Comparison of ENCODE assay signal across 11 cellular contexts in genomic region chr3:114380233-114380645, GRCh38.
DNase-seq lines count a peak whose midpoint lies in the region; ATAC-seq and TF ChIP-seq lines count a peak whose summit lies in the region.
"Had no signal": no experiment of that assay in that cellular context is flagged by ENCODE, and none has a peak within 500 bp of the region (broad histone marks: within the 10 kb centered on the region; RNA-seq: fewer than 3 reads in every experiment).

No MANE protein-coding gene starts in this region.

- no peaks in the 10 kb centered on the region for H4K20me1 ChIP-seq in hepatocyte (ENCODE audit: insufficient read depth, poor library complexity, severe bottlenecking)

- no peaks in the 10 kb centered on the region for H3K27me3 ChIP-seq in Caco-2 (replicated peaks; ENCODE audit: control insufficient read depth, insufficient read depth, low read length)
- no peaks in the 10 kb centered on the region for H3K27me3 ChIP-seq in brain microvascular endothelial cell (replicated peaks)
- H3K27me3 ChIP-seq in hepatocyte, result no peaks in the 10 kb centered on the region
- H3K27me3 ChIP-seq: spleen had no signal

- H3K4me1 Mint-ChIP-seq in Caco-2 (ENCODE audit: low read depth, unreplicated experiment), result peaks cover 9% of the 10 kb centered on the region
- H3K4me1 Mint-ChIP-seq in activated T-helper 2 cell treated with anti-CD3 and anti-CD28 coated beads, Interferon-gamma antibody, Interleukin-2, Interleukin-4, amounts not matched to agents 10 μg/mL and 5 μg/mL and 100 μg/mL, durations not matched to agents 14 hours and 24 hours and 36 hours (ENCODE audit: low read depth), result no peaks in the 10 kb centered on the region
- H3K4me1 Mint-ChIP-seq in effector memory CD8-positive, alpha-beta T cell (ENCODE audit: low read depth in 2 of 2), result no peaks in the 10 kb centered on the region

- WGBS in hepatocyte (ENCODE audit: low lambda C conversion rate, missing lambda C conversion rate), result 33% methylated on average over 4 of the region's 4 CpGs

- peaks cover 26% of the 10 kb centered on the region for H3K36me3 Mint-ChIP-seq in Caco-2 (ENCODE audit: insufficient read depth, unreplicated experiment)
- no peaks in the 10 kb centered on the region for H3K36me3 Mint-ChIP-seq in activated T-helper 2 cell treated with anti-CD3 and anti-CD28 coated beads, Interferon-gamma antibody, Interleukin-2, Interleukin-4, amounts not matched to agents 10 μg/mL and 5 μg/mL and 100 μg/mL, durations not matched to agents 14 hours and 24 hours and 36 hours (ENCODE audit: low read depth)
- H3K36me3 Mint-ChIP-seq in effector memory CD8-positive, alpha-beta T cell (ENCODE audit: insufficient read depth), result peaks cover 5% of the 10 kb centered on the region
- H3K36me3 Mint-ChIP-seq: activated naive CD8-positive, alpha-beta T cell treated with anti-CD3 and anti-CD28 coated beads, Interleukin-2, amount 10 ng/mL, durations not matched to agents 7 days and 5 days had no signal

- POLR2A ChIA-PET in Caco-2 (lab: Charles Lee), result interaction anchor here (0.6 to 1.2 kb wide), 4 partner anchors 10 to 368 kb away, joined by 3 to 7 read pairs (median 4); no protein-coding TSS in a partner anchor

- H3K36me3 ChIP-seq in Caco-2 (ENCODE audit: control insufficient read depth, insufficient read depth, low read length) (no peaks in the 10 kb centered on the region), brain microvascular endothelial cell (replicated peaks) (no peaks in the 10 kb centered on the region), hepatocyte (replicated peaks; ENCODE audit: insufficient read depth, low read depth) (no peaks in the 10 kb centered on the region)

- H3K27me3 Mint-ChIP-seq in Caco-2 (ENCODE audit: insufficient read depth, unreplicated experiment), result no peaks in the 10 kb centered on the region
- H3K27me3 Mint-ChIP-seq in activated T-helper 2 cell treated with anti-CD3 and anti-CD28 coated beads, Interferon-gamma antibody, Interleukin-2, Interleukin-4, amounts not matched to agents 10 μg/mL and 5 μg/mL and 100 μg/mL, durations not matched to agents 14 hours and 24 hours and 36 hours (ENCODE audit: low read depth), result no peaks in the 10 kb centered on the region
- H3K27me3 Mint-ChIP-seq in effector memory CD8-positive, alpha-beta T cell, result no peaks in the 10 kb centered on the region
- H3K27me3 Mint-ChIP-seq: activated naive CD8-positive, alpha-beta T cell treated with anti-CD3 and anti-CD28 coated beads, Interleukin-2, amount 10 ng/mL, durations not matched to agents 7 days and 5 days had no signal

- ATAC-seq in HG02973 (IDR thresholded peaks at IDR 0.05; ENCODE audit: unreplicated experiment), result no peak
- ATAC-seq in GM19324 (IDR thresholded peaks at IDR 0.05; ENCODE audit: low FRiP score, unreplicated experiment), result no peak
- ATAC-seq in effector memory CD8-positive, alpha-beta T cell (replicated peaks), result no peak

- H3K27ac Mint-ChIP-seq in Caco-2 (ENCODE audit: unreplicated experiment), result no peak overlapping the region
- no peak overlapping the region for H3K27ac Mint-ChIP-seq in activated T-helper 2 cell treated with anti-CD3 and anti-CD28 coated beads, Interferon-gamma antibody, Interleukin-2, Interleukin-4, amounts not matched to agents 10 μg/mL and 5 μg/mL and 100 μg/mL, durations not matched to agents 14 hours and 24 hours and 36 hours
- no peak overlapping the region for H3K27ac Mint-ChIP-seq in effector memory CD8-positive, alpha-beta T cell
- H3K27ac Mint-ChIP-seq: activated naive CD8-positive, alpha-beta T cell treated with anti-CD3 and anti-CD28 coated beads, Interleukin-2, amount 10 ng/mL, durations not matched to agents 7 days and 5 days had no signal

- H3K4me2 ChIP-seq in hepatocyte, result no peak overlapping the region

- H3K4me1 ChIP-seq in Caco-2 (peaks cover 52% of the 10 kb centered on the region), hepatocyte (ENCODE audit: insufficient read depth) (peaks cover 15% of the 10 kb centered on the region)

- CTCF ChIA-PET in Caco-2 (lab: Charles Lee), result interaction anchor here (1.1 to 2.1 kb wide), 3 partner anchors 9 to 39 kb away, joined by 3 to 13 read pairs (median 6); no protein-coding TSS in a partner anchor

- no peaks in the 10 kb centered on the region for H3K79me2 ChIP-seq in hepatocyte

- no peak overlapping the region for H2AFZ ChIP-seq in hepatocyte

- no TSS peak for BruUV-seq in Caco-2 (replicated peaks; lab: Mats Ljungman, UMichigan)

- DNase-seq in Caco-2 (peak; percentile 72 to 83), brain microvascular endothelial cell (peak; percentile 75), hepatocyte (ENCODE audit: low spot score) (peak; percentile 52), renal cortical epithelial cell (ENCODE audit: low read depth) (peak; percentile 33)
- DNase-seq in activated T-helper 2 cell treated with anti-CD3 and anti-CD28 coated beads, Interferon-gamma antibody, Interleukin-2, Interleukin-4, amounts not matched to agents 10 μg/mL and 5 μg/mL and 100 μg/mL, durations not matched to agents 14 hours and 24 hours and 36 hours (ENCODE audit: low spot score), result no peak
- DNase-seq in effector memory CD8-positive, alpha-beta T cell, result no peak
- DNase-seq: activated naive CD8-positive, alpha-beta T cell treated with anti-CD3 and anti-CD28 coated beads, Interleukin-2, amount 10 ng/mL, durations not matched to agents 7 days and 5 days; Karpas-422; spleen had no signal

- H3K9me2 ChIP-seq in hepatocyte (replicated peaks; ENCODE audit: insufficient read depth), result no peaks in the 10 kb centered on the region

- H3K4me3 Mint-ChIP-seq in Caco-2 (ENCODE audit: unreplicated experiment), result peak overlapping the region; percentile 48
- no peak overlapping the region for H3K4me3 Mint-ChIP-seq in activated T-helper 2 cell treated with anti-CD3 and anti-CD28 coated beads, Interferon-gamma antibody, Interleukin-2, Interleukin-4, amounts not matched to agents 10 μg/mL and 5 μg/mL and 100 μg/mL, durations not matched to agents 14 hours and 24 hours and 36 hours (ENCODE audit: low read depth)
- H3K4me3 Mint-ChIP-seq in effector memory CD8-positive, alpha-beta T cell, result no peak overlapping the region
- H3K4me3 Mint-ChIP-seq: activated naive CD8-positive, alpha-beta T cell treated with anti-CD3 and anti-CD28 coated beads, Interleukin-2, amount 10 ng/mL, durations not matched to agents 7 days and 5 days had no signal

- no peak for TF ChIP-seq CTCF in Caco-2 (IDR thresholded peaks at IDR 0.05; ENCODE audit: insufficient read depth in 1 of 2, low read depth in 1 of 2, low read length in 1 of 2, severe bottlenecking in 1 of 2, unreplicated experiment in 1 of 2)
- TF ChIP-seq CTCF in brain microvascular endothelial cell (IDR thresholded peaks at IDR 0.05; ENCODE audit: low read depth, low read length, missing control alignments), result no peak
- no peak for TF ChIP-seq CTCF in hepatocyte (IDR thresholded peaks at IDR 0.05; ENCODE audit: poor library complexity)

- H3K9me3 ChIP-seq in Caco-2 (no peaks in the 10 kb centered on the region), hepatocyte (ENCODE audit: low read depth) (no peaks in the 10 kb centered on the region)
- H3K9me3 ChIP-seq: spleen had no signal

- H3K27ac ChIP-seq in brain microvascular endothelial cell (peak overlapping the region; percentile 56), hepatocyte (peak overlapping the region; percentile 65)
- H3K27ac ChIP-seq: spleen had no signal

- no peaks in the 10 kb centered on the region for H3K9me3 Mint-ChIP-seq in Caco-2 (ENCODE audit: unreplicated experiment)
- no peaks in the 10 kb centered on the region for H3K9me3 Mint-ChIP-seq in activated T-helper 2 cell treated with anti-CD3 and anti-CD28 coated beads, Interferon-gamma antibody, Interleukin-2, Interleukin-4, amounts not matched to agents 10 μg/mL and 5 μg/mL and 100 μg/mL, durations not matched to agents 14 hours and 24 hours and 36 hours
- H3K9me3 Mint-ChIP-seq in effector memory CD8-positive, alpha-beta T cell, result no peaks in the 10 kb centered on the region
- H3K9me3 Mint-ChIP-seq: activated naive CD8-positive, alpha-beta T cell treated with anti-CD3 and anti-CD28 coated beads, Interleukin-2, amount 10 ng/mL, durations not matched to agents 7 days and 5 days had no signal

- H3K4me3 ChIP-seq in Caco-2 (ENCODE audit: low read depth, low read length) (no peak overlapping the region), brain microvascular endothelial cell (ENCODE audit: low read depth, low read length) (no peak overlapping the region), hepatocyte (no peak overlapping the region)
- H3K4me3 ChIP-seq: spleen had no signal

- intact Hi-C loops in Caco-2 (cut with micrococcal nuclease; ENCODE audit: unreplicated experiment), result loop anchor here (1.0 to 5.0 kb wide), 4 partner anchors 10 to 712 kb away; no protein-coding TSS in a partner anchor
- intact Hi-C loops in activated T-helper 2 cell treated with anti-CD3 and anti-CD28 coated beads, Interferon-gamma antibody, Interleukin-2, Interleukin-4, amounts not matched to agents 10 μg/mL and 5 μg/mL and 100 μg/mL, durations not matched to agents 14 hours and 24 hours and 36 hours (cut with micrococcal nuclease), result no loop called here

- in situ Hi-C loops in brain microvascular endothelial cell (cut with HindIII; ENCODE audit: low pct_ligation_motif_present, low sequenced_read_pairs), result no loop called here

Comparison
In these comparisons a context has a peak if more than half of its experiments do, and no peak if none do; other contexts are left out.
1. DNase-seq: peak in Caco-2 (2 of 2), brain microvascular endothelial cell (single experiment), hepatocyte (single experiment) and renal cortical epithelial cell (single experiment); none in activated T-helper 2 cell treated with anti-CD3 and anti-CD28 coated beads, Interferon-gamma antibody, Interleukin-2, Interleukin-4, amounts not matched to agents 10 μg/mL and 5 μg/mL and 100 μg/mL, durations not matched to agents 14 hours and 24 hours and 36 hours (single experiment) and effector memory CD8-positive, alpha-beta T cell (0 of 3).